ENCODE assay signal across 8 cellular contexts in the genomic region with DNA sequence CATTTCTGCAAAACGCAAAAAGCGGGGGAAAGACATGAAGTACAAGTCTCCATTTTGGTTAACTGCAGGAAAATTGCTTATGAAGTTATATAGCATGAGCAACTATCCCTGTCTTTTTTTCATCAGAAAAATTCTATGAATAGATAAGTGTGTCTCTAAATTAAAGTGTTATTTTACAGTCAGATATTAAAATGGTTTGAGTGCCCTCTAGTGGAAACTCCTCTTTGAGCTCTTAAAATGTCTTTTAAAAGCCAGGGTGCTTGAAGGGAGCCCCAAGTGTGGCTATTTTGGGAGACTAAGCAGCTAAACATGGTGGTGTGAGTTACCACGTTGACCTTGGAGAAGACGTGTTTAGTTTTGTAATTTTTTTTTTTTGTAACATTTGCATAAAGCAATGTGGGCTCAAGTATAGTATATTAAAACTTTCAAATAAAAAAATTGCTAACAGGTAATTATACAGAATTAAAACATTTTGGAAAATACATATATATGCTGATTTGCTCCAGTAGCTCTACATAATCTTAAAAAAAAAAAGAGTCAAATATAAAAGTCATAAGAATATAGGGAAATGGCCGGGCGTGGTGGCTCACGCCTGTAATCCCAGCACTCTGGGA.
DNase-seq lines count a peak whose midpoint lies in the region; ATAC-seq and TF ChIP-seq lines count a peak whose summit lies in the region.

No MANE protein-coding gene starts in this region.

- CTCF ChIA-PET in PC-9 (lab: Charles Lee) = interaction anchor here (0.7 to 2.1 kb wide), 8 partner anchors 136 to 567 kb away, joined by 3 to 19 read pairs (median 4); no protein-coding TSS in a partner anchor

- DNase-seq in DMS53 treated with DMSO at 0.1 percent for 48 hours (lab: John Stamatoyannopoulos, UW; ENCODE audit: unreplicated experiment) (peak; percentile 57), KG1 (lab: John Stamatoyannopoulos, UW) (peak; percentile 35), PC-9 (peak in 1 of 2 experiments; percentile 48), epithelial cell of esophagus (ENCODE audit: low read depth) (peak; percentile 65)

- POLR2A ChIA-PET in PC-9 (lab: Charles Lee; ENCODE audit: unreplicated experiment) = interaction anchor here (0.6 kb wide), 1 partner anchor 1287 kb away, joined by 3 read pairs; no protein-coding TSS in a partner anchor

- H3K4me2 ChIP-seq in PC-9 = no peak overlapping the region

- H3K27ac Mint-ChIP-seq in nephron = no peak overlapping the region

- no peak overlapping the region for H3K4me3 ChIP-seq in PC-9
- H3K4me3 ChIP-seq in epithelial cell of esophagus (ENCODE audit: low read length) = no peak overlapping the region

- no peaks in the 10 kb centered on the region for H4K20me1 ChIP-seq in PC-9 (ENCODE audit: insufficient read depth)

- H3K4me1 Mint-ChIP-seq in nephron = no peaks in the 10 kb centered on the region

- H3K27me3 ChIP-seq in PC-9 (ENCODE audit: insufficient read depth, low read depth) = no peaks in the 10 kb centered on the region

- H3F3A ChIP-seq in PC-9 (ENCODE audit: insufficient read depth, low read depth) = no peaks in the 10 kb centered on the region

- H3K9me2 ChIP-seq in PC-9 (ENCODE audit: insufficient read depth) = no peaks in the 10 kb centered on the region

- no peak overlapping the region for H2AFZ ChIP-seq in PC-9

- intact Hi-C loops in PC-9 (cut with micrococcal nuclease; ENCODE audit: unreplicated experiment) = loop anchor here (1.0 to 5.0 kb wide), 5 partner anchors 76 to 1442 kb away; no protein-coding TSS in a partner anchor

- TF ChIP-seq CTCF in PC-9 (conservative IDR thresholded peaks at IDR 0.05) = peak; percentile 82
- TF ChIP-seq CTCF in epithelial cell of esophagus (IDR thresholded peaks at IDR 0.05; ENCODE audit: insufficient read depth, low read depth, low read length, missing control alignments) = peak; percentile 52
- TF ChIP-seq CTCF in nephron (IDR thresholded peaks at IDR 0.05; ENCODE audit: unreplicated experiment in 3 of 3) = peak; percentile 59 to 76 (median 70)

- no peaks in the 10 kb centered on the region for H3K9me3 ChIP-seq in PC-9 (ENCODE audit: insufficient read depth, low read depth)

- H3K36me3 ChIP-seq in PC-9 (ENCODE audit: low read depth) = no peaks in the 10 kb centered on the region

- ATAC-seq in HG02885 (IDR thresholded peaks at IDR 0.05; ENCODE audit: poor library complexity, unreplicated experiment) (no peak), HG03135 (IDR thresholded peaks at IDR 0.05; ENCODE audit: unreplicated experiment) (no peak), GM21737 (IDR thresholded peaks at IDR 0.05; ENCODE audit: unreplicated experiment) (no peak)

- no peaks in the 10 kb centered on the region for H3K4me1 ChIP-seq in PC-9 (replicated peaks; ENCODE audit: insufficient read depth)

- no peak overlapping the region for H3K4me3 Mint-ChIP-seq in nephron

- H3K27me3 Mint-ChIP-seq in nephron (ENCODE audit: low read depth) = no peaks in the 10 kb centered on the region

- peaks cover 57% of the 10 kb centered on the region for H3K36me3 Mint-ChIP-seq in nephron (ENCODE audit: low read depth)

- H3K27ac ChIP-seq in PC-9 = no peak overlapping the region

- no peaks in the 10 kb centered on the region for H3K9me3 Mint-ChIP-seq in nephron

- BruUV-seq in PC-9 (replicated peaks; lab: Mats Ljungman, UMichigan) = no TSS peak

- H3K79me2 ChIP-seq in PC-9 (ENCODE audit: low read depth) = no peaks in the 10 kb centered on the region
